ENCODE assay signal across 8 cellular contexts in the genomic region with DNA sequence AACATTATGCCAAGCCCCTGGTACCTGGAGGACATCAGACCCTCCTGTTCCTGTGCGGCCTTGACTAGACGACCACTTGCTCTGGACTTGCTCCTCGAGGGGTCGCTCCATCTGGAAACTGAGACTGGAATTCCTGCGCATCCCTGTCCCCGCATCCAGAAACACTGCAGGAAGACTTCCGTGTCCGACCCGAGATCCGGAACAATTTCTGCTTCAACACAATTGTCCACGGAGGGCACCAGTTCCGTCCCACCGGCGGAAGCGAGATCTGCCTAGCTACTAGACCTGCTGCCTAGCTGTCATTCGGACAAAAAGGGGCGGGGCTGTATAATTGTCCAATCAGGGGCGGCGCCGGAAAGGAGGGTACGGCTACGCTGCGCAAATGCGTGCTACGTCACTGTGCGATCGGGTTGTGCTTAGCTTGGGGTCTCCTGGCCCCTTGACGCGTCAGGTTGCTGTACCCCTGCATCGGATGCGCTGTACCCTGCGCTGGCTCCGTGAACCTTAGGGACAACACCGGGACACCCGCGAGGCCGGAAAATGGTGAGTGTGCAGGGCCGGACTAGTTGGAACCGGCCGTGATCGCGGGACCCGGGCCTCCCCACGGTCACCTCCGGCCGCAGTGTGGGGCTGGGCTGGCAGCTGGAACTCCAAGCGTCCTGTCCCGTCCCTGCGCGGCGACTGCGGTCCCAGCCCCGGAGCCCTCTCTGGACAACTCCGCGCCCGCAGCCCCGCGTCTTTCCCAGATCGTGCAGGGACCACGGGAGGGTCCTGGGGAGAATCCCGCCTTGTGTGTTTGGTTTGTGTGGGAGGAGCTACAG. TPM values are rescaled to one million over a fixed set of nuclear protein-coding genes. Genes with fewer than 3 reads are reported as not detected.
A peak's percentile ranks its signal among the peaks of the same experiment; 100 is the strongest.
DNase-seq lines count a peak whose midpoint lies in the region; ATAC-seq and TF ChIP-seq lines count a peak whose summit lies in the region.

A gene (minus strand): TSS at position 274 of the 821 bp plus-strand sequence. CDS start 133 bp downstream, at position 141.
A gene (plus strand): TSS at position 381 of the 821 bp plus-strand sequence. CDS start 160 bp downstream, at position 541.

- H3K4me1 ChIP-seq in CD8-positive, alpha-beta memory T cell (ENCODE audit: insufficient read depth, low read length) = peaks cover 42% of the 10 kb centered on the region
- H3K4me1 ChIP-seq in lower lobe of right lung = peaks cover 46% of the 10 kb centered on the region

- intact Hi-C loops in lower lobe of right lung (cut with DNase I) = no loop called here

- POLR2A ChIA-PET in CD8-positive, alpha-beta memory T cell (lab: Charles Lee) = interaction anchor here (0.5 to 1.5 kb wide), 8 partner anchors 9 to 269 kb away, joined by 3 to 12 read pairs (median 4); a partner anchor contains a TSS

- peaks cover 0 to 41% (median 1%) of the 10 kb centered on the region in 3 donors for H3K36me3 Mint-ChIP-seq in CD8-positive, alpha-beta memory T cell

- H3K27me3 Mint-ChIP-seq in CD8-positive, alpha-beta memory T cell = no peaks in the 10 kb centered on the region

- peak; percentile 59 for ATAC-seq in GM19468 (IDR thresholded peaks at IDR 0.05; ENCODE audit: extremely low read depth, unreplicated experiment)
- ATAC-seq in lower lobe of right lung = peak; percentile 99 to 100

- peak within 1 kb of the TSS; percentile 99 to 100 (median 100) for H3K4me3 Mint-ChIP-seq in CD8-positive, alpha-beta memory T cell

- TF ChIP-seq CTCF in lower lobe of right lung (IDR thresholded peaks at IDR 0.05) = no peak

- CTCF ChIA-PET in CD8-positive, alpha-beta memory T cell (lab: Charles Lee) = interaction anchor here (1.0 kb wide), 1 partner anchor 29 kb away, joined by 4 read pairs; no protein-coding TSS in a partner anchor

- peaks cover 35 to 64% (median 48%) of the 10 kb centered on the region in 3 donors for H3K4me1 Mint-ChIP-seq in CD8-positive, alpha-beta memory T cell

- H3K27ac ChIP-seq in CD8-positive, alpha-beta memory T cell (ENCODE audit: low read depth, low read length) = peak within 1 kb of the TSS; percentile 92
- peak within 1 kb of the TSS; percentile 99 for H3K27ac ChIP-seq in lower lobe of right lung

- H3K9me3 Mint-ChIP-seq in CD8-positive, alpha-beta memory T cell = no peaks in the 10 kb centered on the region

- H3K27ac Mint-ChIP-seq in CD8-positive, alpha-beta memory T cell = peak within 1 kb of the TSS; percentile 94 to 100 (median 100)

- DNase-seq in CD8-positive, alpha-beta memory T cell = peak; percentile 93 to 98 (median 95)
- DNase-seq in HT-29 (ENCODE audit: low spot score) = peak; percentile 94
- DNase-seq in NK-92 treated with Interleukin-12 subunit alpha and Interleukin-12 subunit beta, amount 100 ng/mL, for 24 hours (lab: John Stamatoyannopoulos, UW) = peak; percentile 97
- DNase-seq in activated CD8-positive, alpha-beta memory T cell treated with anti-CD3 and anti-CD28 coated beads for 1 hour (ENCODE audit: extremely low read depth in 1 of 2, low read depth in 1 of 2) = peak; percentile 91 to 96
- DNase-seq in effector CD4-positive, alpha-beta T cell = peak; percentile 95
- peak; percentile 98 for DNase-seq in lower lobe of right lung
- peak; percentile 85 to 92 (median 90) for DNase-seq in stimulated activated CD4-positive, alpha-beta T cell treated with anti-CD3 and anti-CD28 coated beads, TNF-alpha, amount 100 ng/mL, for 1 hour (ENCODE audit: low read depth in 3 of 3, low spot score in 1 of 3)

- H3K9me3 ChIP-seq in CD8-positive, alpha-beta memory T cell (ENCODE audit: low read length) = no peaks in the 10 kb centered on the region
- H3K9me3 ChIP-seq in lower lobe of right lung = no peaks in the 10 kb centered on the region

- H3K27me3 ChIP-seq in CD8-positive, alpha-beta memory T cell (ENCODE audit: insufficient read depth, low read length, poor library complexity, severe bottlenecking) = no peaks in the 10 kb centered on the region
- H3K27me3 ChIP-seq in lower lobe of right lung (ENCODE audit: low read depth) = no peaks in the 10 kb centered on the region

- H3K4me3 ChIP-seq in CD8-positive, alpha-beta memory T cell (ENCODE audit: low read length) = peak within 1 kb of the TSS; percentile 93
- peak within 1 kb of the TSS; percentile 93 for H3K4me3 ChIP-seq in lower lobe of right lung

- H3K36me3 ChIP-seq in CD8-positive, alpha-beta memory T cell (ENCODE audit: insufficient read depth, low read length) = no peaks in the 10 kb centered on the region
- peaks cover 60% of the 10 kb centered on the region for H3K36me3 ChIP-seq in lower lobe of right lung

RNA-seq across cellular contexts. Expression of the first gene that starts in this region (rescaled TPM):
- 1 to 10 TPM; 8.0 to 8.4 TPM for total RNA-seq in CD8-positive, alpha-beta memory T cell
- polyA plus RNA-seq in CD8-positive, alpha-beta memory T cell = 6.9 TPM
- total RNA-seq in HT-29 (2014; rRNA removed; shearing (Covaris generic)) = 1.6 and 2.0 TPM in 2 replicates
- 10.3 TPM for total RNA-seq in lower lobe of right lung

RNA-seq across cellular contexts. Expression of the second gene that starts in this region (rescaled TPM):
- 10 to 100 TPM; 23.6 to 23.8 TPM for total RNA-seq in CD8-positive, alpha-beta memory T cell
- polyA plus RNA-seq in CD8-positive, alpha-beta memory T cell = 21.3 TPM
- 3.0 and 4.4 TPM in 2 replicates for total RNA-seq in HT-29 (2014; rRNA removed; shearing (Covaris generic))
- 27.2 TPM for total RNA-seq in lower lobe of right lung

Comparison
In these comparisons a context has a peak if more than half of its experiments do, and no peak if none do; other contexts are left out.
1. Peak in every context shown above with its lines: DNase-seq, ATAC-seq, H3K4me3 ChIP-seq and H3K27ac ChIP-seq.